ENCODE assay signal across 1 cellular context in the genomic region with DNA sequence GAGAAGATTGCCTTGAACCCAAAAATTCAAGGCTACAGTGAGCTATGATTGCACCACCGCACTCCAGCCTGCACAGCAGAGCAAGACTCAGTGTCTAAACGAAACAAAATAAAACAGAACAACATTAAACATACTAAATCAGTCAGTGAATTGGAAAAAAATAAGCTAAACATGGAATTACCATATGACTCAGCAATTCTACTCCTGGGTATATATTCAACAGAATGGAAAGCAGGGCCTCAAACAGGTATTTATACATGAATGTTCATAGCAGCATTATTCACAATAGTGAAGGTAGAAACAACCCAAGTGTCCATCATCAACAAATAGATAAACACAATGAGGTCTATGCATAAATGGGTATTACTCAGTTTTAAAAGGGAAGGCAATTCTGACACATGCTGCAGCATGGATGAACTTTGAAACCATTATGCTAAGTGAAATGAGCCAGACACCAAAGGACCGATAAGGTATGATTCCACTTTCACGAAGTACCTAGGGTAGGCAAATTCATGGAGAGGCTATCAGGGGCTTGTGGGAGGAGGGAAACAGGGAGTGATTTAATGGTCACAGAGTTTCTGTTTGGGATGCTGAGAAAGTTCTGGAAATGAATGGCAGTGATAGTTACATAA.
TF ChIP-seq lines count a peak whose summit lies in the region.

No MANE protein-coding gene starts in this region.

TF ChIP-seq in GM23338, 12 proteins besides CTCF, POLR2A, EP300 and RAD21 (continued from another document):
- TF ChIP-seq, protein P1, sequence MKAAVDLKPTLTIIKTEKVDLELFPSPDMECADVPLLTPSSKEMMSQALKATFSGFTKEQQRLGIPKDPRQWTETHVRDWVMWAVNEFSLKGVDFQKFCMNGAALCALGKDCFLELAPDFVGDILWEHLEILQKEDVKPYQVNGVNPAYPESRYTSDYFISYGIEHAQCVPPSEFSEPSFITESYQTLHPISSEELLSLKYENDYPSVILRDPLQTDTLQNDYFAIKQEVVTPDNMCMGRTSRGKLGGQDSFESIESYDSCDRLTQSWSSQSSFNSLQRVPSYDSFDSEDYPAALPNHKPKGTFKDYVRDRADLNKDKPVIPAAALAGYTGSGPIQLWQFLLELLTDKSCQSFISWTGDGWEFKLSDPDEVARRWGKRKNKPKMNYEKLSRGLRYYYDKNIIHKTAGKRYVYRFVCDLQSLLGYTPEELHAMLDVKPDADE (IDR thresholded peaks at IDR 0.05), result no peak
TF ChIP-seq in GM23338: peak in this region for 0.
